In genomic region chr6:101114703-101115102, GRCh38 we compare ENCODE assay signal across 9 cellular contexts.
DNase-seq lines count a peak whose midpoint lies in the region; ATAC-seq and TF ChIP-seq lines count a peak whose summit lies in the region.
"Had no signal": no experiment of that assay in that cellular context is flagged by ENCODE, and none has a peak within 500 bp of the region (broad histone marks: within the 10 kb centered on the region; RNA-seq: fewer than 3 reads in every experiment).

No MANE protein-coding gene starts in this region.

- no peak for ATAC-seq in GM21526 (IDR thresholded peaks at IDR 0.05; ENCODE audit: low FRiP score, unreplicated experiment)
- ATAC-seq: naive thymus-derived CD4-positive, alpha-beta T cell had no signal

- in situ Hi-C loops in GM13976 (cut with MboI; ENCODE audit: low sequenced_read_pairs, unreplicated experiment) = no loop called here

- peak; percentile 11 for DNase-seq in GM13976 (ENCODE audit: low spot score)
- DNase-seq in HL-60 (ENCODE audit: low read depth in 1 of 2, low spot score in 1 of 2) = no peak
- DNase-seq in NCI-H526 treated with DMSO at 0.1 percent for 48 hours (lab: John Stamatoyannopoulos, UW) = peak; percentile 93
- DNase-seq in cerebellum (ENCODE audit: low spot score) = peak; percentile 75
- DNase-seq in myocyte (ENCODE audit: low read depth) = peak; percentile 68
- no peak for DNase-seq in stimulated activated CD4-positive, alpha-beta T cell treated with anti-CD3 and anti-CD28 coated beads, Interleukin-4, amount 100 ng/mL, for 24 hours
- DNase-seq in T-helper 1 cell = no peak

- TF ChIP-seq CTCF in GM13976 (IDR thresholded peaks at IDR 0.05; ENCODE audit: borderline replicate concordance, control extremely low read depth, extremely low read depth, insufficient read depth, missing control alignments) (peak; percentile 32), HL-60 (IDR thresholded peaks at IDR 0.05; ENCODE audit: insufficient read depth, low read length) (peak; percentile 18)

- no peaks in the 10 kb centered on the region for H3K27me3 ChIP-seq in HL-60 (ENCODE audit: insufficient read depth, poor library complexity, severe bottlenecking)

- no peak overlapping the region for H3K27ac ChIP-seq in HL-60 (replicated peaks)

- no peak overlapping the region for H3K4me3 ChIP-seq in HL-60 (replicated peaks; ENCODE audit: insufficient read depth, low read length)

Comparison
In these comparisons a context has a peak if more than half of its experiments do, and no peak if none do; other contexts are left out.
1. DNase-seq: peak in GM13976 (single experiment), NCI-H526 treated with DMSO at 0.1 percent for 48 hours (single experiment), cerebellum (single experiment) and myocyte (single experiment); none in HL-60 (0 of 2), stimulated activated CD4-positive, alpha-beta T cell treated with anti-CD3 and anti-CD28 coated beads, Interleukin-4, amount 100 ng/mL, for 24 hours (single experiment) and T-helper 1 cell (0 of 5).